ENCODE assay signal across 28 cellular contexts in genomic region chr20:33232486-33233072, GRCh38. TPM values are rescaled to one million over a fixed set of nuclear protein-coding genes. Genes with fewer than 3 reads are reported as not detected.
DNase-seq lines count a peak whose midpoint lies in the region; ATAC-seq and TF ChIP-seq lines count a peak whose summit lies in the region.
"Had no signal": no experiment of that assay in that cellular context is flagged by ENCODE, and none has a peak within 500 bp of the region (broad histone marks: within the 10 kb centered on the region; RNA-seq: fewer than 3 reads in every experiment).

No MANE protein-coding gene starts in this region.

- H4K20me1 ChIP-seq in GM23338 (replicated peaks; ENCODE audit: insufficient read depth), result no peaks in the 10 kb centered on the region

- H3K4me1 ChIP-seq in GM23338 (ENCODE audit: insufficient read depth), result no peaks in the 10 kb centered on the region
- no peaks in the 10 kb centered on the region for H3K4me1 ChIP-seq in left lung
- H3K4me1 ChIP-seq: right atrium auricular region had no signal

- H3K27me3 ChIP-seq in GM23338 (ENCODE audit: insufficient read depth), result no peaks in the 10 kb centered on the region
- H3K27me3 ChIP-seq in left lung, result peaks cover 0 to 11% of the 10 kb centered on the region in 2 donors
- H3K27me3 ChIP-seq: ovary, right atrium auricular region had no signal

- H3K9me2 ChIP-seq in GM23338 (ENCODE audit: insufficient read depth), result no peaks in the 10 kb centered on the region

- no peak overlapping the region for H3K4me3 Mint-ChIP-seq in activated CD4-positive, alpha-beta T cell treated with anti-CD3 and anti-CD28 coated beads, Interleukin-2, amount 10 ng/mL, durations not matched to agents 24 days and 14 days
- H3K4me3 Mint-ChIP-seq in GM23338 (no peak overlapping the region), immature natural killer cell (no peak overlapping the region)
- H3K4me3 Mint-ChIP-seq in effector memory CD8-positive, alpha-beta T cell, result no peak overlapping the region
- H3K4me3 Mint-ChIP-seq: activated naive CD4-positive, alpha-beta T cell treated with anti-CD3 and anti-CD28 coated beads for 36 hours; mesothelial cell of epicardium; nephron; stimulated activated naive CD8-positive, alpha-beta T cell treated with anti-CD3 and anti-CD28 coated beads, Interleukin-15, Interleukin-2, amounts not matched to agents 100 ng/mL and 50 ng/mL, for 24 hours had no signal

- no peak for TF ChIP-seq CTCF in GM23338 (conservative IDR thresholded peaks at IDR 0.05; ENCODE audit: low read depth in 2 of 2)
- TF ChIP-seq CTCF in left lung (IDR thresholded peaks at IDR 0.05), result no peak

- peaks cover 21% of the 10 kb centered on the region for H3K4me1 Mint-ChIP-seq in activated CD4-positive, alpha-beta T cell treated with anti-CD3 and anti-CD28 coated beads, Interleukin-2, amount 10 ng/mL, durations not matched to agents 24 days and 14 days
- H3K4me1 Mint-ChIP-seq in GM23338 (peaks cover 7% of the 10 kb centered on the region; the same call in 2 of the 3 replicates), immature natural killer cell (peaks cover 20 to 22% of the 10 kb centered on the region in 2 donors)
- H3K4me1 Mint-ChIP-seq in effector memory CD8-positive, alpha-beta T cell (ENCODE audit: low read depth in 2 of 2), result peaks cover 0 to 5% of the 10 kb centered on the region in 2 donors
- H3K4me1 Mint-ChIP-seq: mesothelial cell of epicardium, nephron had no signal

- H3F3A ChIP-seq in GM23338 (replicated peaks; ENCODE audit: low read depth), result no peaks in the 10 kb centered on the region

- no peak overlapping the region; the same call in 1 of the 2 replicates for H2AFZ ChIP-seq in GM23338

- peak; percentile 62 for DNase-seq in activated CD4-positive, alpha-beta T cell treated with anti-CD3 and anti-CD28 coated beads, Interleukin-2, amount 10 ng/mL, durations not matched to agents 24 days and 14 days
- no peak for DNase-seq in activated CD4-positive, alpha-beta T cell treated with anti-CD3 and anti-CD28 coated beads for 48 hours
- DNase-seq in GM23338 (ENCODE audit: low spot score) (no peak), NCI-H2196 treated with DMSO at 0.1 percent for 48 hours (lab: John Stamatoyannopoulos, UW; ENCODE audit: unreplicated experiment) (peak; percentile 46), left lung (peak in 1 of 2 donors; percentile 65), EL (no peak), immature natural killer cell (no peak)
- DNase-seq in effector memory CD8-positive, alpha-beta T cell, result no peak
- DNase-seq: activated naive CD4-positive, alpha-beta T cell treated with anti-CD3 and anti-CD28 coated beads for 36 hours; activated T-cell treated with anti-CD3 and anti-CD28 coated beads, Interleukin-2, amount 50 U/mL, for 1 hour; aorta; GF-D8; NCI-H1092; NCI-H226; ovary; stimulated activated CD4-positive, alpha-beta T cell treated with anti-CD3 and anti-CD28 coated beads, Interleukin-4, amount 100 ng/mL, for 4 hours; T-helper 2 cell had no signal

- intact Hi-C loops in activated CD4-positive, alpha-beta T cell treated with anti-CD3 and anti-CD28 coated beads, Interleukin-2, amount 10 ng/mL, durations not matched to agents 24 days and 14 days (cut with micrococcal nuclease), result no loop called here
- intact Hi-C loops in left lung (cut with DNase I), result no loop called here

- H3K36me3 Mint-ChIP-seq in activated CD4-positive, alpha-beta T cell treated with anti-CD3 and anti-CD28 coated beads, Interleukin-2, amount 10 ng/mL, durations not matched to agents 24 days and 14 days (ENCODE audit: low read depth), result no peaks in the 10 kb centered on the region
- H3K36me3 Mint-ChIP-seq in GM23338 (ENCODE audit: low read depth), result no peaks in the 10 kb centered on the region; the same call in 2 of the 3 replicates
- H3K36me3 Mint-ChIP-seq in effector memory CD8-positive, alpha-beta T cell (ENCODE audit: insufficient read depth), result no peaks in the 10 kb centered on the region
- no peaks in the 10 kb centered on the region for H3K36me3 Mint-ChIP-seq in immature natural killer cell
- H3K36me3 Mint-ChIP-seq: mesothelial cell of epicardium had no signal

- H3K9me3 Mint-ChIP-seq in activated CD4-positive, alpha-beta T cell treated with anti-CD3 and anti-CD28 coated beads, Interleukin-2, amount 10 ng/mL, durations not matched to agents 24 days and 14 days, result no peaks in the 10 kb centered on the region
- no peaks in the 10 kb centered on the region for H3K9me3 Mint-ChIP-seq in GM23338
- no peaks in the 10 kb centered on the region for H3K9me3 Mint-ChIP-seq in effector memory CD8-positive, alpha-beta T cell
- no peaks in the 10 kb centered on the region for H3K9me3 Mint-ChIP-seq in immature natural killer cell
- H3K9me3 Mint-ChIP-seq: activated naive CD4-positive, alpha-beta T cell treated with anti-CD3 and anti-CD28 coated beads for 36 hours; mesothelial cell of epicardium; nephron; stimulated activated naive CD8-positive, alpha-beta T cell treated with anti-CD3 and anti-CD28 coated beads, Interleukin-15, Interleukin-2, amounts not matched to agents 100 ng/mL and 50 ng/mL, for 24 hours had no signal

- H3K4me2 ChIP-seq in GM23338, result no peak overlapping the region

- H3K9me3 ChIP-seq in left lung, result no peaks in the 10 kb centered on the region
- H3K9me3 ChIP-seq: ovary, right atrium auricular region had no signal

- H3K79me2 ChIP-seq in GM23338 (replicated peaks; ENCODE audit: insufficient read depth), result no peaks in the 10 kb centered on the region

- H3K27ac ChIP-seq in GM23338 (ENCODE audit: low read depth) (no peak overlapping the region), left lung (no peak overlapping the region)
- H3K27ac ChIP-seq: HL-60, ovary, right atrium auricular region had no signal

- H3K27ac Mint-ChIP-seq in activated CD4-positive, alpha-beta T cell treated with anti-CD3 and anti-CD28 coated beads, Interleukin-2, amount 10 ng/mL, durations not matched to agents 24 days and 14 days, result peak overlapping the region; percentile 83
- H3K27ac Mint-ChIP-seq in GM23338, result no peak overlapping the region
- no peak overlapping the region for H3K27ac Mint-ChIP-seq in effector memory CD8-positive, alpha-beta T cell
- H3K27ac Mint-ChIP-seq in immature natural killer cell, result no peak overlapping the region
- H3K27ac Mint-ChIP-seq: activated naive CD4-positive, alpha-beta T cell treated with anti-CD3 and anti-CD28 coated beads for 36 hours; mesothelial cell of epicardium; nephron; stimulated activated naive CD8-positive, alpha-beta T cell treated with anti-CD3 and anti-CD28 coated beads, Interleukin-15, Interleukin-2, amounts not matched to agents 100 ng/mL and 50 ng/mL, for 24 hours had no signal

- H3K4me3 ChIP-seq in GM23338 (no peak overlapping the region), left lung (no peak overlapping the region)
- H3K4me3 ChIP-seq: ovary, right atrium auricular region had no signal

- ATAC-seq in GM23338 (0 out of 3 replicates have a peak, but pooled peaks have one; percentile 14), left lung (peak; percentile 94)
- ATAC-seq in effector memory CD8-positive, alpha-beta T cell (replicated peaks), result no peak

- no peaks in the 10 kb centered on the region for H3K27me3 Mint-ChIP-seq in activated CD4-positive, alpha-beta T cell treated with anti-CD3 and anti-CD28 coated beads, Interleukin-2, amount 10 ng/mL, durations not matched to agents 24 days and 14 days
- H3K27me3 Mint-ChIP-seq in GM23338 (ENCODE audit: insufficient read depth, low read depth, poor library complexity), result no peaks in the 10 kb centered on the region
- H3K27me3 Mint-ChIP-seq in effector memory CD8-positive, alpha-beta T cell, result peaks cover 47 to 72% of the 10 kb centered on the region in 2 donors
- peaks cover 4 to 8% (median 4%) of the 10 kb centered on the region in 3 donors for H3K27me3 Mint-ChIP-seq in immature natural killer cell (ENCODE audit: low read depth in 3 of 3)

- H3K36me3 ChIP-seq in GM23338 (ENCODE audit: insufficient read depth) (no peaks in the 10 kb centered on the region), left lung (no peaks in the 10 kb centered on the region)
- H3K36me3 ChIP-seq: ovary, right atrium auricular region had no signal

TF ChIP-seq in GM23338, 12 proteins besides CTCF, POLR2A, EP300 and RAD21:
- TF ChIP-seq ZNF331 (CRISPR knock-in tag; IDR thresholded peaks at IDR 0.05; ENCODE audit: low read depth), result no peak
- TF ChIP-seq ETS1 (IDR thresholded peaks at IDR 0.05), result no peak
- TF ChIP-seq ZNF114 (CRISPR knock-in tag; IDR thresholded peaks at IDR 0.05), result no peak
- TF ChIP-seq POLR2AphosphoS5 (IDR thresholded peaks at IDR 0.05; ENCODE audit: low read depth), result no peak
- no peak for TF ChIP-seq CREB1 (CRISPR knock-in tag; IDR thresholded peaks at IDR 0.05; ENCODE audit: low read depth)
TF ChIP-seq in GM23338: peak in this region for 0.

RNA-seq across cellular contexts. Expression of gene BPIFA1, which starts 3.2 kb away (rescaled TPM):
- total RNA-seq in activated CD4-positive, alpha-beta T cell treated with anti-CD3 and anti-CD28 coated beads, Interleukin-2, amount 10 ng/mL, durations not matched to agents 24 days and 14 days, result not detected in 2 replicates
- total RNA-seq in GM23338 (2014; rRNA removed; shearing (Covaris generic)), result not detected in 2 replicates
- not detected in 2 replicates for polyA plus RNA-seq in GM23338 (2016; fragmentation: Nextera tagmentation; extraction: Ambion mirVana)
- 1 to 10 TPM in 1 of 2 donors, not detected in 1; 9.2 TPM for total RNA-seq in left lung
- not detected for polyA plus RNA-seq in immature natural killer cell
- total RNA-seq: activated naive CD4-positive, alpha-beta T cell treated with anti-CD3 and anti-CD28 coated beads for 36 hours; aorta; cardiac septum; fibroblast of lung; H7; HepG2; mesothelial cell of epicardium; ovary; right atrium auricular region; SK-MEL-5; ureter had no signal
- polyA plus RNA-seq: aorta, fibroblast of lung, HepG2, ovary had no signal

RNA-seq across cellular contexts. Expression of gene BPIFA3, which starts 15.4 kb away (rescaled TPM):
- not detected in 2 replicates for total RNA-seq in activated CD4-positive, alpha-beta T cell treated with anti-CD3 and anti-CD28 coated beads, Interleukin-2, amount 10 ng/mL, durations not matched to agents 24 days and 14 days
- not detected in 2 replicates for total RNA-seq in GM23338 (2014; rRNA removed; shearing (Covaris generic))
- polyA plus RNA-seq in GM23338 (2016; fragmentation: Nextera tagmentation; extraction: Ambion mirVana), result not detected in 2 replicates
- total RNA-seq in left lung, result not detected
- polyA plus RNA-seq in immature natural killer cell, result not detected
- total RNA-seq: activated naive CD4-positive, alpha-beta T cell treated with anti-CD3 and anti-CD28 coated beads for 36 hours; aorta; cardiac septum; fibroblast of lung; H7; HepG2; mesothelial cell of epicardium; ovary; right atrium auricular region; SK-MEL-5; ureter had no signal
- polyA plus RNA-seq: aorta, fibroblast of lung, HepG2, ovary had no signal

RNA-seq across cellular contexts. Expression of gene BPIFB1, which starts 50.4 kb away (rescaled TPM):
- total RNA-seq in activated CD4-positive, alpha-beta T cell treated with anti-CD3 and anti-CD28 coated beads, Interleukin-2, amount 10 ng/mL, durations not matched to agents 24 days and 14 days, result not detected in 2 replicates
- total RNA-seq in GM23338 (2014; rRNA removed; shearing (Covaris generic)), result not detected in 2 replicates
- polyA plus RNA-seq in GM23338 (2016; fragmentation: Nextera tagmentation; extraction: Ambion mirVana) (not detected in 2 replicates), immature natural killer cell (not detected)
- total RNA-seq in left lung, result 100 to 1,000 TPM in 1 of 2 donors, under 1 TPM in 1; 0.23 to 121 TPM
- total RNA-seq: activated naive CD4-positive, alpha-beta T cell treated with anti-CD3 and anti-CD28 coated beads for 36 hours; aorta; cardiac septum; fibroblast of lung; H7; mesothelial cell of epicardium; right atrium auricular region; SK-MEL-5 had no signal
- polyA plus RNA-seq: fibroblast of lung, ovary had no signal

Comparison
In these comparisons a context has a peak if more than half of its experiments do, and no peak if none do; other contexts are left out.
1. DNase-seq: peak in activated CD4-positive, alpha-beta T cell treated with anti-CD3 and anti-CD28 coated beads, Interleukin-2, amount 10 ng/mL, durations not matched to agents 24 days and 14 days (single experiment) and NCI-H2196 treated with DMSO at 0.1 percent for 48 hours (single experiment); none in activated CD4-positive, alpha-beta T cell treated with anti-CD3 and anti-CD28 coated beads for 48 hours (single experiment), GM23338 (single experiment), EL (single experiment), effector memory CD8-positive, alpha-beta T cell (0 of 3) and immature natural killer cell (0 of 3).